ENCODE assay signal across 8 cellular contexts in the genomic region with DNA sequence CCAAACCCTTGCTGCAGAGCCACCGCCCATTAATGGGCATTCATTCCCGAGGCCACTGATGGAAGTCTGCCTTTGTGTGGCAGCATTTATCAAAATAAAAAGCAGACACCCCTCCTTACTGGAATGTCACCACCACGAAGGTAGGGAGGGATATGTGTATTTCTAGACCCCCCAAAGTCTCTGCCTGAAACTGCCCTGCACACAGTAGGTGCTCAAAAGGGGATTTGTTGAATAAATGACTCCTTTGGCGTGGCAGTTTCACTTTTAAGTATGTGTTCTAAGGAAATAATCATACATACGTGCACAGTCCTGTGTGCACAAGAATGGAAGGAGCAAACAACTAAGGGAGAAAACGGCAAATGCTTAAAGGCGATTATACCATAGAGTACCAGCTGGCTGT. TPM values are rescaled to one million over a fixed set of nuclear protein-coding genes. Genes with fewer than 3 reads are reported as not detected.
DNase-seq lines count a peak whose midpoint lies in the region; ATAC-seq and TF ChIP-seq lines count a peak whose summit lies in the region.

No MANE protein-coding gene starts in this region.

- ATAC-seq in RWPE2 (ENCODE audit: low read depth), result no peak
- ATAC-seq in GM18870 (IDR thresholded peaks at IDR 0.05; ENCODE audit: unreplicated experiment), result no peak

- H3K4me3 ChIP-seq in GM12875 (ENCODE audit: low read depth, low read length) (peak overlapping the region; percentile 46), RWPE2 (ENCODE audit: severe bottlenecking) (peak overlapping the region; percentile 52), fibroblast of lung (replicated peaks in 1 of 4; ENCODE audit: control extremely low read depth in 1 of 4, insufficient read depth in 1 of 4, low read depth in 3 of 4, low read length in 4 of 4) (peak overlapping the region; percentile 44 to 77 (median 55)), retinal pigment epithelial cell (ENCODE audit: low read length) (peak overlapping the region; percentile 63)

- H3K79me2 ChIP-seq in fibroblast of lung (ENCODE audit: control insufficient read depth, insufficient read depth, low read length), result no peaks in the 10 kb centered on the region

- no peaks in the 10 kb centered on the region for H3K4me1 ChIP-seq in RWPE2 (ENCODE audit: insufficient read depth, poor library complexity, severe bottlenecking)
- H3K4me1 ChIP-seq in fibroblast of lung (ENCODE audit: control insufficient read depth, extremely low read depth, insufficient read depth, low read length), result no peaks in the 10 kb centered on the region

- peak overlapping the region; percentile 83 for H3K4me2 ChIP-seq in fibroblast of lung (ENCODE audit: extremely low read depth, insufficient read depth, low read length)

- H4K20me1 ChIP-seq in fibroblast of lung (ENCODE audit: control insufficient read depth, extremely low read depth, insufficient read depth, low read length), result no peaks in the 10 kb centered on the region

- TF ChIP-seq CTCF in GM12875 (IDR thresholded peaks at IDR 0.05; ENCODE audit: borderline replicate concordance, insufficient read depth, low read depth, low read length), result no peak
- no peak for TF ChIP-seq CTCF in RWPE2 (IDR thresholded peaks at IDR 0.05; ENCODE audit: poor library complexity, severe bottlenecking)
- TF ChIP-seq CTCF in fibroblast of lung (conservative IDR thresholded peaks at IDR 0.05 in 1 of 2, IDR thresholded peaks at IDR 0.05 in 1 of 2; ENCODE audit: low read depth in 1 of 2, low read length in 2 of 2), result no peak
- no peak for TF ChIP-seq CTCF in retinal pigment epithelial cell (conservative IDR thresholded peaks at IDR 0.05; ENCODE audit: low read depth, low read length)

- no peak overlapping the region for H3K9ac ChIP-seq in fibroblast of lung (ENCODE audit: insufficient read depth, low read length)

- H3K36me3 ChIP-seq in RWPE2 (ENCODE audit: low read depth) (no peaks in the 10 kb centered on the region), fibroblast of lung (ENCODE audit: control insufficient read depth, insufficient read depth, low read length) (no peaks in the 10 kb centered on the region)

- peak overlapping the region; percentile 66 for H2AFZ ChIP-seq in fibroblast of lung (ENCODE audit: low read length)

- DNase-seq in RWPE2 (ENCODE audit: low spot score), result no peak
- DNase-seq in fibroblast of lung (ENCODE audit: low read depth in 2 of 2), result no peak
- DNase-seq in retinal pigment epithelial cell (ENCODE audit: low read depth), result no peak
- DNase-seq in cerebellum (ENCODE audit: low spot score), result no peak
- DNase-seq in SKM-1 treated with dmso at 0.1 percent for 144 hours (lab: John Stamatoyannopoulos, UW; ENCODE audit: unreplicated experiment), result no peak
- DNase-seq in NCI-H774 (lab: John Stamatoyannopoulos, UW), result no peak

- no peaks in the 10 kb centered on the region for H3K9me3 ChIP-seq in RWPE2 (ENCODE audit: severe bottlenecking)
- H3K9me3 ChIP-seq in fibroblast of lung (ENCODE audit: control insufficient read depth, insufficient read depth, low read depth, low read length), result no peaks in the 10 kb centered on the region

- peak overlapping the region; percentile 60 for H3K27ac ChIP-seq in RWPE2 (ENCODE audit: poor library complexity, severe bottlenecking)
- peak overlapping the region; percentile 61 for H3K27ac ChIP-seq in fibroblast of lung (ENCODE audit: insufficient read depth, low read length)

- H3K27me3 ChIP-seq in RWPE2 (ENCODE audit: insufficient read depth, poor library complexity, severe bottlenecking) (no peaks in the 10 kb centered on the region), fibroblast of lung (ENCODE audit: control insufficient read depth, insufficient read depth, low read length) (no peaks in the 10 kb centered on the region)

RNA-seq across cellular contexts. Expression of a gene that starts 23.6 kb away (rescaled TPM):
- not detected in 2 replicates for total RNA-seq in fibroblast of lung
- not detected in 2 replicates for polyA plus RNA-seq in fibroblast of lung
- polyA plus RNA-seq in fibroblast of lung (2012), result not detected in 2 replicates
- not detected in 2 replicates for polyA minus RNA-seq in fibroblast of lung (ENCODE audit: low replicate concordance)
- total RNA-seq in cerebellum, result not detected

RNA-seq across cellular contexts. Expression of a gene that starts 41.4 kb away (rescaled TPM):
- 0.51 and 1.5 TPM in 2 replicates for total RNA-seq in fibroblast of lung
- polyA plus RNA-seq in fibroblast of lung, result 2.8 and 10.3 TPM in 2 replicates
- polyA plus RNA-seq in fibroblast of lung (2012), result 3.1 and 11.8 TPM in 2 replicates
- 11.3 and 43.3 TPM in 2 replicates for polyA minus RNA-seq in fibroblast of lung (ENCODE audit: low replicate concordance)
- total RNA-seq in cerebellum, result 3.3 TPM

RNA-seq across cellular contexts. Expression of a gene that starts 48.5 kb away (rescaled TPM):
- total RNA-seq in fibroblast of lung (not detected in 2 replicates), cerebellum (not detected)
- polyA plus RNA-seq in fibroblast of lung, result 0.07 TPM in 1 of 2 replicates, not detected in the other
- polyA plus RNA-seq in fibroblast of lung (2012), result not detected in 2 replicates
- polyA minus RNA-seq in fibroblast of lung (ENCODE audit: low replicate concordance), result not detected in 2 replicates

RNA-seq across cellular contexts. Expression of a gene that starts 54.3 kb away (rescaled TPM):
- total RNA-seq in fibroblast of lung (under 0.01 and 0.17 TPM in 2 replicates), cerebellum (0.27 TPM)
- 0.07 and 0.09 TPM in 2 replicates for polyA plus RNA-seq in fibroblast of lung
- 0.17 and 0.21 TPM in 2 replicates for polyA plus RNA-seq in fibroblast of lung (2012)
- polyA minus RNA-seq in fibroblast of lung (ENCODE audit: low replicate concordance), result not detected in 2 replicates
